1 cellular context compared by ENCODE assay signal in genomic region chr10:49168821-49169495, GRCh38.
TF ChIP-seq lines count a peak whose summit lies in the region.

No MANE protein-coding gene starts in this region.

TF ChIP-seq in K562, 482 proteins besides CTCF, POLR2A, EP300 and RAD21:
- no peak for TF ChIP-seq ZNF140 (CRISPR knock-in tag; IDR thresholded peaks at IDR 0.05)
- TF ChIP-seq SPI1 (IDR thresholded peaks at IDR 0.05; ENCODE audit: borderline replicate concordance, low read depth, low read length), result peak; percentile 42; the same call in 1 of the 2 replicates
TF ChIP-seq in K562: peak in this region for 1.
